In genomic region chr22:39381009-39381755, GRCh38 we compare ENCODE assay signal across 13 cellular contexts. TPM values are rescaled to one million over a fixed set of nuclear protein-coding genes. Genes with fewer than 3 reads are reported as not detected.
"Had no signal": no experiment of that assay in that cellular context is flagged by ENCODE, and none has a peak within 500 bp of the region (broad histone marks: within the 10 kb centered on the region; RNA-seq: fewer than 3 reads in every experiment).

No MANE protein-coding gene starts in this region.

- H3K4me3 ChIP-seq: esophagus muscularis mucosa, heart right ventricle had no signal

- FAIRE-seq: endothelial cell of umbilical vein had no signal

- H3K27me3 ChIP-seq: heart right ventricle had no signal

- ATAC-seq: left cardiac atrium; naive thymus-derived CD4-positive, alpha-beta T cell had no signal

- DNase-seq: activated CD4-positive, alpha-beta T cell treated with anti-CD3 and anti-CD28 coated beads, Interleukin-2, amount 50 U/mL, for 4 hours; activated gamma-delta T cell treated with Interleukin-2 at 50 U/mL for 16 hours; effector CD8-positive, alpha-beta T cell; heart right ventricle; left cardiac atrium; mesenchymal stem cell; naive thymus-derived CD4-positive, alpha-beta T cell; retina; stimulated activated naive CD4-positive, alpha-beta T cell had no signal

- H3K9me3 ChIP-seq: esophagus muscularis mucosa, heart right ventricle had no signal

- H3K27ac ChIP-seq: esophagus muscularis mucosa, heart right ventricle, VCaP had no signal

RNA-seq across cellular contexts. Expression of gene SYNGR1, which starts 31.4 kb away (rescaled TPM):
- total RNA-seq: activated T-helper 1 cell treated with anti-CD3 and anti-CD28 coated beads, Interleukin-12 subunit alpha, Interleukin-12 subunit beta, Interleukin-2, Interleukin-4 antibody, amounts not matched to agents 30 ng/mL and 10 ng/mL and 1 ng/mL, durations not matched to agents 14 hours and 24 hours and 36 hours had no signal
